ENCODE assay signal across 2 cellular contexts in the genomic region with DNA sequence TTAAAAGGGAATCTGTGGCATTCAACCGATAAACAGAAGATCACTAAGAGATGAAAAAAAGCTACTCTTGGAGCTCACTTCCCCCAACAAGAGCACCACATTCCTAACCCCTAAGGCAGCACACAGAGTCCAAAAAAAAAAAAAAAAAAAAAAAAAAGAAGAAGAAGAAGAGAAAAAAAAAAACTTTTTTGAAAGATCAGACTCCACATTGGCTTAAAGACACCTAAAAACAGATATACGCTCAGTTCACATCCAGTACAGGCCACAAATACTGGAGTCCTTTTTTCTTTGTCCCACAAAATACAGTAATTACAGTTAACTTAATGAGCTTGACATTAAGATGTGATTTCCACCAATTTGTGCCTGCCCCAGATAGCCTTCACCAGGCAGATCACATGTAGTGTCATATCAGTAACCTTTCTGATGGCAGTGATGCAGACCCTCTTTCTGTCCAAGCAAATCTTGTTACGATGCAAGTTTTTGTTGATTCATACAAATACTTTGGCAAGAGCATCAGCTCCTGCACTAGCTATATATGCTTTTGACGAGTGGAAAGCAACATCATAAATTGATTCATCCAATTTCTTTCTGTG.
A peak's percentile ranks its signal among the peaks of the same experiment; 100 is the strongest.
TF ChIP-seq lines count a peak whose summit lies in the region.

No MANE protein-coding gene starts in this region.

TF ChIP-seq in GM23338, 12 proteins besides CTCF, POLR2A, EP300 and RAD21 (continues in another document):
- TF ChIP-seq EZH2phosphoT487 (IDR thresholded peaks at IDR 0.05; ENCODE audit: unreplicated experiment), result no peak
- TF ChIP-seq POLR2AphosphoS5 (IDR thresholded peaks at IDR 0.05; ENCODE audit: low read depth), result no peak
- no peak for TF ChIP-seq JUNB (IDR thresholded peaks at IDR 0.05; ENCODE audit: unreplicated experiment)
- no peak for TF ChIP-seq ZNF462 (CRISPR knock-in tag; IDR thresholded peaks at IDR 0.05)
- TF ChIP-seq ZNF114 (CRISPR knock-in tag; IDR thresholded peaks at IDR 0.05), result no peak
- TF ChIP-seq CREB1 (CRISPR knock-in tag; IDR thresholded peaks at IDR 0.05; ENCODE audit: low read depth), result no peak
- no peak for TF ChIP-seq ZNF331 (CRISPR knock-in tag; IDR thresholded peaks at IDR 0.05; ENCODE audit: low read depth)
- no peak for TF ChIP-seq REST (IDR thresholded peaks at IDR 0.05; ENCODE audit: unreplicated experiment)
- TF ChIP-seq, protein P1, sequence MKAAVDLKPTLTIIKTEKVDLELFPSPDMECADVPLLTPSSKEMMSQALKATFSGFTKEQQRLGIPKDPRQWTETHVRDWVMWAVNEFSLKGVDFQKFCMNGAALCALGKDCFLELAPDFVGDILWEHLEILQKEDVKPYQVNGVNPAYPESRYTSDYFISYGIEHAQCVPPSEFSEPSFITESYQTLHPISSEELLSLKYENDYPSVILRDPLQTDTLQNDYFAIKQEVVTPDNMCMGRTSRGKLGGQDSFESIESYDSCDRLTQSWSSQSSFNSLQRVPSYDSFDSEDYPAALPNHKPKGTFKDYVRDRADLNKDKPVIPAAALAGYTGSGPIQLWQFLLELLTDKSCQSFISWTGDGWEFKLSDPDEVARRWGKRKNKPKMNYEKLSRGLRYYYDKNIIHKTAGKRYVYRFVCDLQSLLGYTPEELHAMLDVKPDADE (IDR thresholded peaks at IDR 0.05), result no peak

TF ChIP-seq in K562, 482 proteins besides CTCF, POLR2A, EP300 and RAD21:
- TF ChIP-seq, protein P2, sequence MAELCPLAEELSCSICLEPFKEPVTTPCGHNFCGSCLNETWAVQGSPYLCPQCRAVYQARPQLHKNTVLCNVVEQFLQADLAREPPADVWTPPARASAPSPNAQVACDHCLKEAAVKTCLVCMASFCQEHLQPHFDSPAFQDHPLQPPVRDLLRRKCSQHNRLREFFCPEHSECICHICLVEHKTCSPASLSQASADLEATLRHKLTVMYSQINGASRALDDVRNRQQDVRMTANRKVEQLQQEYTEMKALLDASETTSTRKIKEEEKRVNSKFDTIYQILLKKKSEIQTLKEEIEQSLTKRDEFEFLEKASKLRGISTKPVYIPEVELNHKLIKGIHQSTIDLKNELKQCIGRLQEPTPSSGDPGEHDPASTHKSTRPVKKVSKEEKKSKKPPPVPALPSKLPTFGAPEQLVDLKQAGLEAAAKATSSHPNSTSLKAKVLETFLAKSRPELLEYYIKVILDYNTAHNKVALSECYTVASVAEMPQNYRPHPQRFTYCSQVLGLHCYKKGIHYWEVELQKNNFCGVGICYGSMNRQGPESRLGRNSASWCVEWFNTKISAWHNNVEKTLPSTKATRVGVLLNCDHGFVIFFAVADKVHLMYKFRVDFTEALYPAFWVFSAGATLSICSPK (IDR thresholded peaks at IDR 0.05; ENCODE audit: borderline replicate concordance), result no peak
- peak; percentile 51; the same call in 1 of the 2 replicates for TF ChIP-seq ZNF384 (IDR thresholded peaks at IDR 0.05; ENCODE audit: low read depth, low read length)
- no peak for TF ChIP-seq ZNF695 (CRISPR knock-in tag; IDR thresholded peaks at IDR 0.05)
- TF ChIP-seq CEBPG (CRISPR knock-in tag; IDR thresholded peaks at IDR 0.05), result no peak
- no peak for TF ChIP-seq CEBPG (tag; conservative IDR thresholded peaks at IDR 0.05 in 1 of 2, IDR thresholded peaks at IDR 0.05 in 1 of 2)
- TF ChIP-seq, protein P3, sequence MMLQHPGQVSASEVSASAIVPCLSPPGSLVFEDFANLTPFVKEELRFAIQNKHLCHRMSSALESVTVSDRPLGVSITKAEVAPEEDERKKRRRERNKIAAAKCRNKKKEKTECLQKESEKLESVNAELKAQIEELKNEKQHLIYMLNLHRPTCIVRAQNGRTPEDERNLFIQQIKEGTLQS (IDR thresholded peaks at IDR 0.05), result no peak
- TF ChIP-seq, protein P3 (CRISPR knock-in tag; conservative IDR thresholded peaks at IDR 0.05), result no peak
- TF ChIP-seq NFIC (IDR thresholded peaks at IDR 0.05), result no peak
- TF ChIP-seq MYC (IDR thresholded peaks at IDR 0.05; ENCODE audit: low read depth, low read length), result no peak
- no peak for TF ChIP-seq MYC (CRISPR knock-in tag; IDR thresholded peaks at IDR 0.05; ENCODE audit: borderline replicate concordance, low read depth)
- no peak for TF ChIP-seq ZNF274 (IDR thresholded peaks at IDR 0.05; ENCODE audit: borderline replicate concordance, low read depth, low read length)
